ENCODE assay signal across 1 cellular context in genomic region chr10:90138844-90139243, GRCh38.
TF ChIP-seq lines count a peak whose summit lies in the region.

No MANE protein-coding gene starts in this region.

TF ChIP-seq in H1, 55 proteins besides CTCF, POLR2A, EP300 and RAD21:
- TF ChIP-seq GTF2F1 (IDR thresholded peaks at IDR 0.05; ENCODE audit: borderline replicate concordance, low read depth, low read length) (no peak), CEBPB (IDR thresholded peaks at IDR 0.05; ENCODE audit: low read depth, low read length) (no peak), USF2 (IDR thresholded peaks at IDR 0.05; ENCODE audit: low read length) (no peak), E2F6 (IDR thresholded peaks at IDR 0.05) (no peak), RNF2 (IDR thresholded peaks at IDR 0.05; ENCODE audit: borderline replicate concordance, low read depth, low read length, missing control alignments, poor library complexity, severe bottlenecking) (no peak), KDM4A (IDR thresholded peaks at IDR 0.05; ENCODE audit: low read depth, low read length, severe bottlenecking) (no peak), SP4 (IDR thresholded peaks at IDR 0.05; ENCODE audit: low read length) (no peak), SUZ12 (IDR thresholded peaks at IDR 0.05; ENCODE audit: low read length) (no peak), TEAD4 (IDR thresholded peaks at IDR 0.05; ENCODE audit: low read depth, low read length) (no peak)
